In the genomic region with DNA sequence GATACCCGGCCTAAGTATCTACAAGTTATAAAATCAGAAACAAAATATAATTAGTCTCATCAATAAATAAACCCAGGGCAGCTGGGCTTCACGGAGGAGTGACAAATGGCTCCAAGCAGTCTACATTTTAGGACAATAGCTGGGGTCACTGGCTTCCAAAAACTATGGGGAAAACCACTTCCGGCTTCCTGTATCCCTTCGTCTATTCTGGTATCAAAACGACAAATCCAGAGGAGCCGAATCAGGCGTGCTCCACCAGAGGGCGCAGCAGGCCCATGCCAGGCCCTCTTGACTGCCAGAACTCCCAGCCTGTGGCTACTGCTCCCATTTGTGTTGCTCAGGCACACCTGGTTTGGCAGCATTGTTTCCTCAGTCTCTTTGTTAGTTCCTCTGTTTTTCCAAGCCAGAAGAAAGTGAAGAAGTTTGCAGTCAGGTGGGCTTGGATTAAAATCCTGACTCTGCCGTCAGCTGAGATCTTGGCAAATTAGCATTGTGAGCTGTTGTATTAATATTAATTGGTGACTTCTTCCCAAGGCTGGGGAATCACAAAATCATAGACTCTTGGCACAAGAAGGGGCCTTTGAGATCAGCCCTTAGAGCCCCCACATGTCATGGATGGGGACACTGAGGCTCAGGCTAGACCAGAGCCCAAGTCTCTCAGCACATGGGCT, we compare ENCODE assay signal across 1 cellular context.
A peak's percentile ranks its signal among the peaks of the same experiment; 100 is the strongest.
TF ChIP-seq lines count a peak whose summit lies in the region.

No MANE protein-coding gene starts in this region.

TF ChIP-seq in HepG2, 621 proteins besides CTCF, POLR2A, EP300 and RAD21 (continued from another document and continues in another):
- TF ChIP-seq MTERF4 (CRISPR knock-in tag; IDR thresholded peaks at IDR 0.05) (no peak), HOXA3 (CRISPR knock-in tag; IDR thresholded peaks at IDR 0.05) (peak; percentile 59), FOXP4 (CRISPR knock-in tag; IDR thresholded peaks at IDR 0.05) (no peak), SCMH1 (CRISPR knock-in tag; IDR thresholded peaks at IDR 0.05; ENCODE audit: borderline replicate concordance) (no peak), BHLHE40 (IDR thresholded peaks at IDR 0.05; ENCODE audit: low read length) (peak; percentile 36; the same call in 1 of the 2 replicates), ZFY (CRISPR knock-in tag; IDR thresholded peaks at IDR 0.05) (peak; percentile 79), NR3C1 (CRISPR knock-in tag; IDR thresholded peaks at IDR 0.05) (no peak), GABPB1 (CRISPR knock-in tag; IDR thresholded peaks at IDR 0.05) (peak; percentile 62), KDM5B (CRISPR knock-in tag; IDR thresholded peaks at IDR 0.05; ENCODE audit: borderline replicate concordance) (no peak), IRF2 (CRISPR knock-in tag; IDR thresholded peaks at IDR 0.05) (peak; percentile 46; the same call in 1 of the 2 replicates), ZNF234 (CRISPR knock-in tag; conservative IDR thresholded peaks at IDR 0.05) (no peak), ZNF24 (IDR thresholded peaks at IDR 0.05) (no peak), SMYD3 (CRISPR knock-in tag; IDR thresholded peaks at IDR 0.05) (no peak), ZNF501 (CRISPR knock-in tag; IDR thresholded peaks at IDR 0.05) (0 out of 2 replicates have a peak, but pooled peaks have one; percentile 57), PHF20 (CRISPR knock-in tag; IDR thresholded peaks at IDR 0.05) (peak; percentile 59; the same call in 1 of the 2 replicates), ETV6 (CRISPR knock-in tag; conservative IDR thresholded peaks at IDR 0.05) (no peak), POGZ (CRISPR knock-in tag; IDR thresholded peaks at IDR 0.05) (no peak; the same call in 1 of the 2 replicates), ZBTB33 (CRISPR knock-in tag; IDR thresholded peaks at IDR 0.05) (no peak), NR2F6 (IDR thresholded peaks at IDR 0.05) (no peak), NR2F6 (CRISPR knock-in tag; IDR thresholded peaks at IDR 0.05) (0 out of 2 replicates have a peak, but pooled peaks have one; percentile 13), HOXA5 (CRISPR knock-in tag; IDR thresholded peaks at IDR 0.05) (0 out of 2 replicates have a peak, but pooled peaks have one; percentile 30), KDM2A (CRISPR knock-in tag; IDR thresholded peaks at IDR 0.05; ENCODE audit: borderline replicate concordance, low read depth) (peak; percentile 56; the same call in 1 of the 2 replicates), ZNF17 (CRISPR knock-in tag; IDR thresholded peaks at IDR 0.05) (no peak), ZNF335 (CRISPR knock-in tag; IDR thresholded peaks at IDR 0.05) (no peak), ZNF317 (CRISPR knock-in tag; IDR thresholded peaks at IDR 0.05) (no peak), BRD4 (CRISPR knock-in tag; IDR thresholded peaks at IDR 0.05) (no peak), ZNF878 (CRISPR knock-in tag; IDR thresholded peaks at IDR 0.05) (no peak), ZNF652 (CRISPR knock-in tag; IDR thresholded peaks at IDR 0.05; ENCODE audit: borderline replicate concordance, low read depth) (no peak), ZNF7 (CRISPR knock-in tag; IDR thresholded peaks at IDR 0.05) (peak; percentile 97), PRDM15 (CRISPR knock-in tag; IDR thresholded peaks at IDR 0.05) (no peak), ZNF768 (CRISPR knock-in tag; IDR thresholded peaks at IDR 0.05) (no peak; the same call in 1 of the 2 replicates), RNF2 (conservative IDR thresholded peaks at IDR 0.05; ENCODE audit: low read depth) (no peak), HMGXB4 (CRISPR knock-in tag; IDR thresholded peaks at IDR 0.05; ENCODE audit: borderline replicate concordance in 1 of 2, low read depth in 1 of 2) (peak; percentile 58 to 73; a peak in 3 of 4 replicates), MAX (IDR thresholded peaks at IDR 0.05) (peak; percentile 23; the same call in 1 of the 2 replicates), ELF3 (CRISPR knock-in tag; IDR thresholded peaks at IDR 0.05) (peak; percentile 80), CENPT (CRISPR knock-in tag; IDR thresholded peaks at IDR 0.05; ENCODE audit: low read depth) (no peak), CBX5 (CRISPR knock-in tag; IDR thresholded peaks at IDR 0.05; ENCODE audit: borderline replicate concordance) (peak; percentile 32; the same call in 1 of the 2 replicates)
- TF ChIP-seq, protein P1, sequence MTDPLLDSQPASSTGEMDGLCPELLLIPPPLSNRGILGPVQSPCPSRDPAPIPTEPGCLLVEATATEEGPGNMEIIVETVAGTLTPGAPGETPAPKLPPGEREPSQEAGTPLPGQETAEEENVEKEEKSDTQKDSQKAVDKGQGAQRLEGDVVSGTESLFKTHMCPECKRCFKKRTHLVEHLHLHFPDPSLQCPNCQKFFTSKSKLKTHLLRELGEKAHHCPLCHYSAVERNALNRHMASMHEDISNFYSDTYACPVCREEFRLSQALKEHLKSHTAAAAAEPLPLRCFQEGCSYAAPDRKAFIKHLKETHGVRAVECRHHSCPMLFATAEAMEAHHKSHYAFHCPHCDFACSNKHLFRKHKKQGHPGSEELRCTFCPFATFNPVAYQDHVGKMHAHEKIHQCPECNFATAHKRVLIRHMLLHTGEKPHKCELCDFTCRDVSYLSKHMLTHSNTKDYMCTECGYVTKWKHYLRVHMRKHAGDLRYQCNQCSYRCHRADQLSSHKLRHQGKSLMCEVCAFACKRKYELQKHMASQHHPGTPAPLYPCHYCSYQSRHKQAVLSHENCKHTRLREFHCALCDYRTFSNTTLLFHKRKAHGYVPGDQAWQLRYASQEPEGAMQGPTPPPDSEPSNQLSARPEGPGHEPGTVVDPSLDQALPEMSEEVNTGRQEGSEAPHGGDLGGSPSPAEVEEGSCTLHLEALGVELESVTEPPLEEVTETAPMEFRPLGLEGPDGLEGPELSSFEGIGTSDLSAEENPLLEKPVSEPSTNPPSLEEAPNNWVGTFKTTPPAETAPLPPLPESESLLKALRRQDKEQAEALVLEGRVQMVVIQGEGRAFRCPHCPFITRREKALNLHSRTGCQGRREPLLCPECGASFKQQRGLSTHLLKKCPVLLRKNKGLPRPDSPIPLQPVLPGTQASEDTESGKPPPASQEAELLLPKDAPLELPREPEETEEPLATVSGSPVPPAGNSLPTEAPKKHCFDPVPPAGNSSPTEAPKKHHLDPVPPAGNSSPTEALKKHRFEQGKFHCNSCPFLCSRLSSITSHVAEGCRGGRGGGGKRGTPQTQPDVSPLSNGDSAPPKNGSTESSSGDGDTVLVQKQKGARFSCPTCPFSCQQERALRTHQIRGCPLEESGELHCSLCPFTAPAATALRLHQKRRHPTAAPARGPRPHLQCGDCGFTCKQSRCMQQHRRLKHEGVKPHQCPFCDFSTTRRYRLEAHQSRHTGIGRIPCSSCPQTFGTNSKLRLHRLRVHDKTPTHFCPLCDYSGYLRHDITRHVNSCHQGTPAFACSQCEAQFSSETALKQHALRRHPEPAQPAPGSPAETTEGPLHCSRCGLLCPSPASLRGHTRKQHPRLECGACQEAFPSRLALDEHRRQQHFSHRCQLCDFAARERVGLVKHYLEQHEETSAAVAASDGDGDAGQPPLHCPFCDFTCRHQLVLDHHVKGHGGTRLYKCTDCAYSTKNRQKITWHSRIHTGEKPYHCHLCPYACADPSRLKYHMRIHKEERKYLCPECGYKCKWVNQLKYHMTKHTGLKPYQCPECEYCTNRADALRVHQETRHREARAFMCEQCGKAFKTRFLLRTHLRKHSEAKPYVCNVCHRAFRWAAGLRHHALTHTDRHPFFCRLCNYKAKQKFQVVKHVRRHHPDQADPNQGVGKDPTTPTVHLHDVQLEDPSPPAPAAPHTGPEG (CRISPR knock-in tag; IDR thresholded peaks at IDR 0.05): no peak
- TF ChIP-seq, protein P2, sequence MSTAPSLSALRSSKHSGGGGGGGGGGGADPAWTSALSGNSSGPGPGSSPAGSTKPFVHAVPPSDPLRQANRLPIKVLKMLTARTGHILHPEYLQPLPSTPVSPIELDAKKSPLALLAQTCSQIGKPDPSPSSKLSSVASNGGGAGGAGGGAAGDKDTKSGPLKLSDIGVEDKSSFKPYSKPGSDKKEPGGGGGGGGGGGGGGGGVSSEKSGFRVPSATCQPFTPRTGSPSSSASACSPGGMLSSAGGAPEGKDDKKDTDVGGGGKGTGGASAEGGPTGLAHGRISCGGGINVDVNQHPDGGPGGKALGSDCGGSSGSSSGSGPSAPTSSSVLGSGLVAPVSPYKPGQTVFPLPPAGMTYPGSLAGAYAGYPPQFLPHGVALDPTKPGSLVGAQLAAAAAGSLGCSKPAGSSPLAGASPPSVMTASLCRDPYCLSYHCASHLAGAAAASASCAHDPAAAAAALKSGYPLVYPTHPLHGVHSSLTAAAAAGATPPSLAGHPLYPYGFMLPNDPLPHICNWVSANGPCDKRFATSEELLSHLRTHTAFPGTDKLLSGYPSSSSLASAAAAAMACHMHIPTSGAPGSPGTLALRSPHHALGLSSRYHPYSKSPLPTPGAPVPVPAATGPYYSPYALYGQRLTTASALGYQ (CRISPR knock-in tag; IDR thresholded peaks at IDR 0.05): no peak
- TF ChIP-seq, protein P3, sequence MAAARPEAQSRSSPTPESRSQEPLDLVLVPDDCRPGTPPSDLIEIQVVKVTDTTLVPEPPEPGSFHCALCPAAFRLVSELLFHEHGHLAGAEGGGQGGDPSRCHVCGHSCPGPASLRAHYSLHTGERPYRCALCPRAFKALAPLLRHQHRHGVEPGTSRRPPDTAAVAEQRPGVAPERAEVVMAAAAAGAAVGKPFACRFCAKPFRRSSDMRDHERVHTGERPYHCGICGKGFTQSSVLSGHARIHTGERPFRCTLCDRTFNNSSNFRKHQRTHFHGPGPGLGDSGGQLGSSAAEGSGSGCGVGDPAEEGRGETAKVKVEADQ (CRISPR knock-in tag; IDR thresholded peaks at IDR 0.05; ENCODE audit: borderline replicate concordance): no peak
